18 cellular contexts compared by ENCODE assay signal in the genomic region with DNA sequence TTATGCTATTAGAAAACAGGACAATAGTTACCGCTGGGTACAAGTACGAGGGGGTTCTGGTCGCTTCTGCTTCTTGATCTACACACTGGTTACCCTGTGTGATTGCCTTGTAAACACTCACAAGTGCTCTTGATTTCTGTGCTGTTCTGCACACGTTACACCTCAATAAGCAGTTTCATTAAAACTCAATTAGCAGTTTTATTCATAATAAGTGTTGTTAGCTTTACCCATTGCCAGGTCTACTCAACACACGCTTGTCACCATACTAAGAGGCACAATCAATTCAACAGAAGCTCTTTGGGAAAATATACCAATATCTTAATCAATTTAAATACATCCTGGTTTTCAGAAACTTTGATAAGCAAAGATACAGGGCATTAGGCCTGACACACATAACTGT. TPM values are rescaled to one million over a fixed set of nuclear protein-coding genes. Genes with fewer than 3 reads are reported as not detected.
DNase-seq lines count a peak whose midpoint lies in the region; ATAC-seq, FAIRE-seq and TF ChIP-seq lines count a peak whose summit lies in the region.
"Had no signal": no experiment of that assay in that cellular context is flagged by ENCODE, and none has a peak within 500 bp of the region (broad histone marks: within the 10 kb centered on the region; RNA-seq: fewer than 3 reads in every experiment).

No MANE protein-coding gene starts in this region.

- SMC1A ChIA-PET in GM12878 (lab: Charles Lee; ENCODE audit: uncharacterized antibody, unreplicated experiment) = no interaction called here

- no peak overlapping the region for H3K27ac ChIP-seq in GM12878 (ENCODE audit: control insufficient read depth, insufficient read depth)
- H3K27ac ChIP-seq: C4-2B, GM23248, HL-60 had no signal

- H3K9ac ChIP-seq in GM12878 (ENCODE audit: control insufficient read depth, insufficient read depth, low read length) = no peak overlapping the region
- H3K9ac ChIP-seq: GM23248 had no signal

- no peak for FAIRE-seq in GM12878 (lab: Jason Lieb, UNC)
- FAIRE-seq: A204.1, H54 had no signal

- no peak overlapping the region for H3K4me3 Mint-ChIP-seq in natural killer cell treated with Interleukin-12 subunit alpha and Interleukin-12 subunit beta and Interleukin-15 and Interleukin-18, amount 100 ng/mL, for 72 hours
- H3K4me3 Mint-ChIP-seq in natural killer cell = no peak overlapping the region
- H3K4me3 Mint-ChIP-seq: CD4-positive, alpha-beta memory T cell had no signal

- no peak overlapping the region for H3K4me3 ChIP-seq in GM12878
- H3K4me3 ChIP-seq: GM23248 had no signal

- no TSS peak for BruUV-seq in GM12878 (replicated peaks; lab: Mats Ljungman, UMichigan)

- DNase-seq in natural killer cell treated with Interleukin-12 subunit alpha and Interleukin-12 subunit beta and Interleukin-15 and Interleukin-18, amount 100 ng/mL, for 72 hours (ENCODE audit: low spot score) = peak; percentile 5
- DNase-seq in natural killer cell (no peak), NCI-H1105 treated with DMSO at 0.1 percent for 48 hours (lab: John Stamatoyannopoulos, UW) (peak; percentile 68), GM12878 (ENCODE audit: low read depth, low spot score) (no peak), NCI-H2227 treated with DMSO at 0.1 percent for 48 hours (lab: John Stamatoyannopoulos, UW) (no peak), dermis blood vessel endothelial cell (no peak)
- DNase-seq: BE2C; CD4-positive, alpha-beta memory T cell; DND-41; GF-D8; GM23248; IMR-90 had no signal

- H3K9me3 Mint-ChIP-seq in natural killer cell treated with Interleukin-12 subunit alpha and Interleukin-12 subunit beta and Interleukin-15 and Interleukin-18, amount 100 ng/mL, for 72 hours = no peaks in the 10 kb centered on the region
- H3K9me3 Mint-ChIP-seq in natural killer cell = no peaks in the 10 kb centered on the region

- TF ChIP-seq EP300 in GM12878 (IDR thresholded peaks at IDR 0.05; ENCODE audit: borderline replicate concordance in 1 of 2, control insufficient read depth in 1 of 2, low read depth in 2 of 2, low read length in 2 of 2) = no peak

- no peaks in the 10 kb centered on the region for H4K20me1 ChIP-seq in GM12878 (ENCODE audit: control insufficient read depth, insufficient read depth)

- no peak for TF ChIP-seq CTCF in natural killer cell (IDR thresholded peaks at IDR 0.05)
- TF ChIP-seq CTCF in GM12878 (IDR thresholded peaks at IDR 0.05 in 2 of 3, conservative IDR thresholded peaks at IDR 0.05 in 1 of 3; ENCODE audit: control insufficient read depth in 2 of 3, extremely low read depth in 1 of 3, insufficient read depth in 1 of 3, low read depth in 3 of 3, low read length in 3 of 3) = no peak

- TF ChIP-seq POLR2A in GM12878 (IDR thresholded peaks at IDR 0.05; ENCODE audit: low read depth, low read length) = no peak

- RAD21 ChIA-PET in GM12878 (lab: Charles Lee; ENCODE audit: unreplicated experiment) = no interaction called here

- WGBS in GM12878 (ENCODE audit: insufficient coverage, insufficient replicate concordance, low lambda C conversion rate, missing lambda C conversion rate) = 19% methylated on average over 5 of the region's 5 CpGs

- H3K4me1 ChIP-seq in GM12878 (ENCODE audit: control insufficient read depth, insufficient read depth, low read length) = no peaks in the 10 kb centered on the region

- POLR2A ChIA-PET in GM12878 (lab: Charles Lee) = no interaction called here

- H3K27ac Mint-ChIP-seq in natural killer cell treated with Interleukin-12 subunit alpha and Interleukin-12 subunit beta and Interleukin-15 and Interleukin-18, amount 100 ng/mL, for 72 hours = no peak overlapping the region
- H3K27ac Mint-ChIP-seq in natural killer cell = no peak overlapping the region
- H3K27ac Mint-ChIP-seq: CD4-positive, alpha-beta memory T cell had no signal

- H3K27me3 ChIP-seq in GM12878 (replicated peaks in 1 of 2; ENCODE audit: control insufficient read depth in 2 of 2, insufficient read depth in 2 of 2, low read length in 1 of 2) = no peaks in the 10 kb centered on the region; a peak in 2 of 4 replicates
- H3K27me3 ChIP-seq: BE2C had no signal

- intact Hi-C loops in natural killer cell (cut with micrococcal nuclease) (no loop called here), GM12878 (cut with micrococcal nuclease; ENCODE audit: unreplicated experiment) (no loop called here)

- no peaks in the 10 kb centered on the region for H3K9me3 ChIP-seq in GM12878 (replicated peaks; ENCODE audit: control insufficient read depth, insufficient read depth, low read length)

- H3K27me3 Mint-ChIP-seq in natural killer cell treated with Interleukin-12 subunit alpha and Interleukin-12 subunit beta and Interleukin-15 and Interleukin-18, amount 100 ng/mL, for 72 hours = peaks cover 6% of the 10 kb centered on the region in 2 donors
- peaks cover 5 to 6% of the 10 kb centered on the region in 2 donors for H3K27me3 Mint-ChIP-seq in natural killer cell (ENCODE audit: low read depth in 2 of 2)

- no peaks in the 10 kb centered on the region for H3K79me2 ChIP-seq in GM12878 (ENCODE audit: control insufficient read depth, insufficient read depth, low read length)

- TF ChIP-seq RAD21 in GM12878 (IDR thresholded peaks at IDR 0.05; ENCODE audit: insufficient read depth, low read depth, low read length) = no peak

- no peaks in the 10 kb centered on the region for H3K36me3 ChIP-seq in GM12878 (ENCODE audit: control insufficient read depth in 2 of 2, insufficient read depth in 2 of 2, low read length in 1 of 2)
- H3K36me3 ChIP-seq: BE2C had no signal

- ATAC-seq in natural killer cell treated with Interleukin-12 subunit alpha and Interleukin-12 subunit beta and Interleukin-15 and Interleukin-18, amount 100 ng/mL, for 72 hours = no peak
- ATAC-seq in natural killer cell (no peak), GM12878 (no peak), GM21515 (IDR thresholded peaks at IDR 0.05; ENCODE audit: unreplicated experiment) (no peak)
- ATAC-seq: HCT116 had no signal

- no peak overlapping the region for H3K4me2 ChIP-seq in GM12878 (ENCODE audit: control insufficient read depth, insufficient read depth)

- in situ Hi-C loops in GM12878 (cut with MboI) = no loop called here

- no peaks in the 10 kb centered on the region for H3K36me3 Mint-ChIP-seq in natural killer cell treated with Interleukin-12 subunit alpha and Interleukin-12 subunit beta and Interleukin-15 and Interleukin-18, amount 100 ng/mL, for 72 hours
- H3K36me3 Mint-ChIP-seq in natural killer cell = no peaks in the 10 kb centered on the region
- H3K36me3 Mint-ChIP-seq: CD4-positive, alpha-beta memory T cell had no signal

- peaks cover 12 to 16% of the 10 kb centered on the region in 2 donors for H3K4me1 Mint-ChIP-seq in natural killer cell treated with Interleukin-12 subunit alpha and Interleukin-12 subunit beta and Interleukin-15 and Interleukin-18, amount 100 ng/mL, for 72 hours (ENCODE audit: low read depth in 2 of 2)
- peaks cover 7 to 18% of the 10 kb centered on the region in 2 donors for H3K4me1 Mint-ChIP-seq in natural killer cell

- no peak overlapping the region for H2AFZ ChIP-seq in GM12878 (ENCODE audit: control insufficient read depth, low read depth, low read length)
- H2AFZ ChIP-seq: GM23248 had no signal

- CTCF ChIA-PET in GM12878 (lab: Yijun Ruan, JAX) = no interaction called here

TF ChIP-seq in GM12878, 131 proteins besides CTCF, POLR2A, EP300 and RAD21:
- TF ChIP-seq NR2C1 (IDR thresholded peaks at IDR 0.05) (no peak), NFXL1 (IDR thresholded peaks at IDR 0.05; ENCODE audit: borderline replicate concordance) (peak; percentile 76; the same call in 1 of the 2 replicates)
TF ChIP-seq in GM12878: peak in this region for 1.

RNA-seq across cellular contexts. Expression of gene BMP7, which starts 20.4 kb away (rescaled TPM):
- total RNA-seq in natural killer cell treated with Interleukin-12 subunit alpha and Interleukin-12 subunit beta and Interleukin-15 and Interleukin-18, amount 100 ng/mL, for 72 hours = not detected
- total RNA-seq in natural killer cell (not detected), GM12878 (2014; rRNA removed) (not detected in 2 replicates), GM12878 (2014; rRNA removed; fragmentation: Illumina TruSeq; extraction: Trizol) (not detected in 2 replicates), GM12878 (2021) (0.05 and 0.51 TPM in 2 replicates), dermis blood vessel endothelial cell (not detected in 2 replicates)
- not detected in 2 replicates for total RNA-seq in GM12878 (2013; cell fraction: nucleolus; rRNA removed)
- not detected for polyA plus RNA-seq in GM12878 (2011; ENCODE audit: low read depth)
- polyA plus RNA-seq in GM12878 (2011; rRNA removed) (0.04 and 0.18 TPM in 2 replicates), GM12878 (2014; fragmentation: Illumina TruSeq; extraction: Trizol) (not detected in 2 replicates), GM12878 (2014; fragmentation: Nextera tagmentation; extraction: Ambion mirVana) (not detected), GM12878 (2014; rRNA removed) (not detected in 2 replicates), GM12878 (2016; fragmentation: Nextera tagmentation; extraction: Ambion mirVana) (under 1 TPM in 1 of 2 experiments, not detected in 1; 0.28 TPM)
- 0.05 TPM in 1 of 2 replicates, not detected in the other for polyA plus RNA-seq in GM12878 (2011; cell fraction: cytosol; rRNA removed)
- not detected in 2 replicates for polyA plus RNA-seq in GM12878 (2011; cell fraction: nucleus; rRNA removed)
- not detected in 2 replicates for polyA plus RNA-seq in GM12878 (2012)
- 0.07 TPM in 1 of 2 replicates, not detected in the other for polyA minus RNA-seq in GM12878 (2011; rRNA and poly(A)+ RNA removed)
- polyA minus RNA-seq in GM12878 (2011; cell fraction: cytosol; rRNA and poly(A)+ RNA removed) = not detected in 2 replicates
- not detected in 2 replicates for polyA minus RNA-seq in GM12878 (2011; cell fraction: nucleus; rRNA and poly(A)+ RNA removed)
- total RNA-seq: CD4-positive, alpha-beta memory T cell; GM23248; IMR-90 had no signal
- polyA plus RNA-seq: CD4-positive, alpha-beta memory T cell; GM23248; IMR-90 had no signal

Comparison
In these comparisons a context has a peak if more than half of its experiments do, and no peak if none do; other contexts are left out.
1. DNase-seq: peak in natural killer cell treated with Interleukin-12 subunit alpha and Interleukin-12 subunit beta and Interleukin-15 and Interleukin-18, amount 100 ng/mL, for 72 hours (single experiment) and NCI-H1105 treated with DMSO at 0.1 percent for 48 hours (single experiment); none in natural killer cell (single experiment), GM12878 (single experiment), NCI-H2227 treated with DMSO at 0.1 percent for 48 hours (single experiment) and dermis blood vessel endothelial cell (single experiment).